In the genomic region with DNA sequence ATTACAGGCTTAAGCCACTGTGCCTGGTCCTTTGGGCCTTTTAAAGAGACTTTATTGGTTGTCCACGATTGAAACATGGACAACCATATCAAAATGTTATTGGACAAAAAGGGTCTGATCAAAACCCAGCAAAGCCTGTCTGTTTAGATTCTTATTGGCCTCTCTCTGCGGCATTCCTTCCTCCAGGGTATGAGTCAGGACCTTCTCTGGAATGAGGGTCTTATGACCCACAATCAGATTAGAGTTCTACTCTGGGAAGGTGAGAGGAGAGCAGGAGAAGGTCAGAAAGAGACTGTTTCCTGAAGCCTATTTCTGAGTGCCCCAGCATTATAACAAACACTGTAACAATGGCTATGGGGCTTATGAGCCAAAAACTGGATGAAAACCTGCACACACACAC, we compare ENCODE assay signal across 20 cellular contexts. TPM values are rescaled to one million over a fixed set of nuclear protein-coding genes. Genes with fewer than 3 reads are reported as not detected.
DNase-seq lines count a peak whose midpoint lies in the region; ATAC-seq and FAIRE-seq lines count a peak whose summit lies in the region.
"Had no signal": no experiment of that assay in that cellular context is flagged by ENCODE, and none has a peak within 500 bp of the region (broad histone marks: within the 10 kb centered on the region; RNA-seq: fewer than 3 reads in every experiment).

No MANE protein-coding gene starts in this region.

- no peak overlapping the region for H3K27ac ChIP-seq in mesenchymal stem cell (ENCODE audit: low read length, poor library complexity, severe bottlenecking)
- H3K27ac ChIP-seq: 22Rv1, BLaER1 had no signal

- H3K27me3 ChIP-seq in mesenchymal stem cell (ENCODE audit: control insufficient read depth in 1 of 2, insufficient read depth in 1 of 2, low read length in 2 of 2), result no peaks in the 10 kb centered on the region
- H3K27me3 ChIP-seq: BLaER1 had no signal

- no peak overlapping the region for H3K4ac ChIP-seq in mesenchymal stem cell (ENCODE audit: low read depth in 1 of 2, low read length in 2 of 2)

- ATAC-seq in GM18858 (IDR thresholded peaks at IDR 0.05; ENCODE audit: unreplicated experiment), result no peak
- ATAC-seq: GM12878, GM23338 had no signal

- no peak overlapping the region for H3K4me3 ChIP-seq in mesenchymal stem cell (ENCODE audit: insufficient read depth in 1 of 2, low read depth in 1 of 2, low read length in 2 of 2)
- H3K4me3 ChIP-seq: BLaER1, GM12878, GM23338 had no signal

- H3K9me3 ChIP-seq in mesenchymal stem cell (ENCODE audit: control insufficient read depth, low read length), result no peaks in the 10 kb centered on the region
- H3K9me3 ChIP-seq: BLaER1, Caco-2 had no signal

- H2BK15ac ChIP-seq in mesenchymal stem cell (ENCODE audit: low read depth, poor library complexity, severe bottlenecking), result no peak overlapping the region

- no peak overlapping the region for H3K14ac ChIP-seq in mesenchymal stem cell (ENCODE audit: low read length in 2 of 2)

- H2AFZ ChIP-seq in mesenchymal stem cell (ENCODE audit: low read depth, low read length), result no peak overlapping the region
- H2AFZ ChIP-seq: GM23338 had no signal

- H3K4me2 ChIP-seq in mesenchymal stem cell (ENCODE audit: low read length, poor library complexity, severe bottlenecking), result no peak overlapping the region
- H3K4me2 ChIP-seq: BLaER1, GM23338 had no signal

- H3K18ac ChIP-seq in mesenchymal stem cell (ENCODE audit: low read depth in 1 of 2, low read length in 2 of 2), result no peak overlapping the region

- H3K79me1 ChIP-seq in mesenchymal stem cell (replicated peaks; ENCODE audit: low read length, poor library complexity, severe bottlenecking), result peaks cover 2% of the 10 kb centered on the region

- no peak overlapping the region for H2AK5ac ChIP-seq in mesenchymal stem cell (ENCODE audit: low read length, severe bottlenecking)

- no peak overlapping the region for H2BK5ac ChIP-seq in mesenchymal stem cell (ENCODE audit: low read depth, low read length, poor library complexity, severe bottlenecking)

- WGBS in mesenchymal stem cell, result 75% methylated on average over 2 of the region's 2 CpGs

- DNase-seq in NCI-H82 (lab: John Stamatoyannopoulos, UW) (peak; percentile 50), NCI-H82 treated with DMSO at 0.1 percent for 48 hours (lab: John Stamatoyannopoulos, UW; ENCODE audit: unreplicated experiment) (no peak), dermis blood vessel endothelial cell (peak; percentile 41), mesenchymal stem cell (peak; percentile 18), EL (no peak)
- DNase-seq in activated CD4-positive, alpha-beta T cell treated with anti-CD3 and anti-CD28 coated beads, Interleukin-2, amount 50 U/mL, for 48 hours, result no peak
- DNase-seq: AML-193; Caco-2; CD8-positive, alpha-beta memory T cell; DND-41; H7 had no signal

- no peaks in the 10 kb centered on the region for H3K4me1 ChIP-seq in mesenchymal stem cell (ENCODE audit: control insufficient read depth, insufficient read depth, low read depth, low read length)
- H3K4me1 ChIP-seq: Caco-2 had no signal

- no peak overlapping the region for H2BK120ac ChIP-seq in mesenchymal stem cell (ENCODE audit: low read depth, low read length)

- peaks cover 0 to 3% of the 10 kb centered on the region in 2 experiments for H3K36me3 ChIP-seq in mesenchymal stem cell (ENCODE audit: control insufficient read depth in 1 of 2, insufficient read depth in 2 of 2, low read depth in 1 of 2, low read length in 2 of 2)
- H3K36me3 ChIP-seq: BLaER1 had no signal

- H4K91ac ChIP-seq in mesenchymal stem cell (ENCODE audit: low read length), result no peak overlapping the region

- no peak overlapping the region for H3K23ac ChIP-seq in mesenchymal stem cell (ENCODE audit: low read length in 2 of 2)

- peak; percentile 66 for FAIRE-seq in G401.6 (lab: Jason Lieb, UNC)
- FAIRE-seq: GM12878, GM18507 had no signal

- H3K9ac ChIP-seq in mesenchymal stem cell (ENCODE audit: low read length), result no peak overlapping the region
- H3K9ac ChIP-seq: BLaER1 had no signal

- H2BK12ac ChIP-seq in mesenchymal stem cell (ENCODE audit: low read length in 2 of 2), result no peak overlapping the region

- H4K8ac ChIP-seq in mesenchymal stem cell (ENCODE audit: low read length), result no peak overlapping the region

RNA-seq across cellular contexts. Expression of gene LURAP1, which starts 7.9 kb away (rescaled TPM):
- 1.8 and 2.2 TPM in 2 replicates for total RNA-seq in dermis blood vessel endothelial cell
- polyA plus RNA-seq in mesenchymal stem cell (2013, experiment 1 of 2), result 1.2 TPM
- polyA plus RNA-seq in mesenchymal stem cell (2013, experiment 2 of 2), result 1.1 TPM
- total RNA-seq: Caco-2; CD8-positive, alpha-beta memory T cell had no signal

RNA-seq across cellular contexts. Expression of gene POMGNT1, which starts 12.8 kb away (rescaled TPM):
- 42.4 and 52.3 TPM in 2 replicates for total RNA-seq in dermis blood vessel endothelial cell
- polyA plus RNA-seq in mesenchymal stem cell (2013, experiment 1 of 2), result 55.9 TPM
- polyA plus RNA-seq in mesenchymal stem cell (2013, experiment 2 of 2), result 60.5 TPM

RNA-seq across cellular contexts. Expression of gene P3R3URF, which starts 34.8 kb away (rescaled TPM):
- not detected in 2 replicates for total RNA-seq in dermis blood vessel endothelial cell
- polyA plus RNA-seq in mesenchymal stem cell (2013, experiment 1 of 2), result not detected
- not detected for polyA plus RNA-seq in mesenchymal stem cell (2013, experiment 2 of 2)
- total RNA-seq: A673; Caco-2; CD8-positive, alpha-beta memory T cell; GM12878; GM23338; H7; HT1080 had no signal
- polyA plus RNA-seq: CD8-positive, alpha-beta memory T cell; GM12878; GM23338 had no signal

RNA-seq across cellular contexts. Expression of gene TSPAN1, which starts 36.2 kb away (rescaled TPM):
- total RNA-seq in dermis blood vessel endothelial cell, result 0.28 and 0.68 TPM in 2 replicates
- polyA plus RNA-seq in mesenchymal stem cell (2013, experiment 1 of 2), result 0.12 TPM
- 0.23 TPM for polyA plus RNA-seq in mesenchymal stem cell (2013, experiment 2 of 2)
- total RNA-seq: A673; CD8-positive, alpha-beta memory T cell; GM23338; H7 had no signal
- polyA plus RNA-seq: CD8-positive, alpha-beta memory T cell; GM23338 had no signal

RNA-seq across cellular contexts. Expression of gene RAD54L, which starts 36.5 kb away (rescaled TPM):
- 2.0 and 11.2 TPM in 2 replicates for total RNA-seq in dermis blood vessel endothelial cell
- polyA plus RNA-seq in mesenchymal stem cell (2013, experiment 1 of 2), result 1.2 TPM
- 1.1 TPM for polyA plus RNA-seq in mesenchymal stem cell (2013, experiment 2 of 2)

Comparison
In these comparisons a context has a peak if more than half of its experiments do, and no peak if none do; other contexts are left out.
1. DNase-seq: peak in NCI-H82 (single experiment), dermis blood vessel endothelial cell (single experiment) and mesenchymal stem cell (single experiment); none in NCI-H82 treated with DMSO at 0.1 percent for 48 hours (single experiment), EL (single experiment) and activated CD4-positive, alpha-beta T cell treated with anti-CD3 and anti-CD28 coated beads, Interleukin-2, amount 50 U/mL, for 48 hours (0 of 2).